In genomic region chr11:76579752-76580151, GRCh38 we compare ENCODE assay signal across 11 cellular contexts.
DNase-seq lines count a peak whose midpoint lies in the region; ATAC-seq, FAIRE-seq and TF ChIP-seq lines count a peak whose summit lies in the region.
"Had no signal": no experiment of that assay in that cellular context is flagged by ENCODE, and none has a peak within 500 bp of the region (broad histone marks: within the 10 kb centered on the region; RNA-seq: fewer than 3 reads in every experiment).

No MANE protein-coding gene starts in this region.

- no peak overlapping the region for H3K4me3 ChIP-seq in right cardiac atrium (ENCODE audit: low read length)
- H3K4me3 ChIP-seq in kidney (ENCODE audit: low read length in 2 of 2) = no peak overlapping the region
- H3K4me3 ChIP-seq in sigmoid colon = no peak overlapping the region

- POLR2A ChIA-PET in activated CD4-positive, alpha-beta memory T cell treated with anti-CD3 and anti-CD28 coated beads for 36 hours (lab: Charles Lee) = no interaction called here

- H3K9ac ChIP-seq in kidney (ENCODE audit: low read length in 2 of 2) = peak overlapping the region in 1 of 2 donors; percentile 48

- intact Hi-C loops in right cardiac atrium (cut with DNase I) (no loop called here), Right ventricle myocardium superior (cut with DNase I) (no loop called here), kidney (cut with DNase I) (no loop called here), sigmoid colon (cut with DNase I) (loop anchor here (5.0 kb wide), 1 partner anchor 98 kb away; no protein-coding TSS in a partner anchor)
- intact Hi-C loops in activated CD4-positive, alpha-beta memory T cell treated with anti-CD3 and anti-CD28 coated beads for 36 hours (cut with micrococcal nuclease) = no loop called here

- H3K4me3 Mint-ChIP-seq in activated CD4-positive, alpha-beta memory T cell treated with anti-CD3 and anti-CD28 coated beads for 36 hours = no peak overlapping the region

- WGBS in right cardiac atrium = 78% methylated on average over 5 of the region's 5 CpGs
- 79 to 96% methylated on average over 5 of the region's 5 CpGs for WGBS in sigmoid colon, 2 donors

- no peaks in the 10 kb centered on the region for H3K9me3 ChIP-seq in right cardiac atrium (ENCODE audit: control insufficient read depth, low read length)
- no peaks in the 10 kb centered on the region for H3K9me3 ChIP-seq in kidney (ENCODE audit: control insufficient read depth in 1 of 2, low read length in 2 of 2)
- no peaks in the 10 kb centered on the region for H3K9me3 ChIP-seq in sigmoid colon
- H3K9me3 ChIP-seq: SJCRH30 had no signal

- H3K27ac ChIP-seq in right cardiac atrium (ENCODE audit: low read length) = peak overlapping the region; percentile 89
- peak overlapping the region; percentile 88 to 94 for H3K27ac ChIP-seq in kidney (ENCODE audit: low read depth in 2 of 2, low read length in 2 of 2)
- peak overlapping the region; percentile 36 to 68 (median 62) for H3K27ac ChIP-seq in sigmoid colon

- peaks cover 3% of the 10 kb centered on the region for H3K27me3 Mint-ChIP-seq in activated CD4-positive, alpha-beta memory T cell treated with anti-CD3 and anti-CD28 coated beads for 36 hours

- no peaks in the 10 kb centered on the region for H3K9me3 Mint-ChIP-seq in activated CD4-positive, alpha-beta memory T cell treated with anti-CD3 and anti-CD28 coated beads for 36 hours

- no peak overlapping the region for H3K27ac Mint-ChIP-seq in activated CD4-positive, alpha-beta memory T cell treated with anti-CD3 and anti-CD28 coated beads for 36 hours

- TF ChIP-seq CTCF in kidney (IDR thresholded peaks at IDR 0.05; ENCODE audit: borderline replicate concordance, extremely low read depth, insufficient read depth) (no peak), sigmoid colon (IDR thresholded peaks at IDR 0.05) (no peak)

- TF ChIP-seq EP300 in sigmoid colon (IDR thresholded peaks at IDR 0.05) = no peak

- H3K4me1 Mint-ChIP-seq in activated CD4-positive, alpha-beta memory T cell treated with anti-CD3 and anti-CD28 coated beads for 36 hours (ENCODE audit: low read depth) = no peaks in the 10 kb centered on the region

- no peak for ATAC-seq in right cardiac atrium
- ATAC-seq in Right ventricle myocardium superior (ENCODE audit: poor library complexity) = no peak
- no peak for ATAC-seq in GM21526 (IDR thresholded peaks at IDR 0.05; ENCODE audit: low FRiP score, unreplicated experiment)
- ATAC-seq in GM21423 (IDR thresholded peaks at IDR 0.05; ENCODE audit: unreplicated experiment) = no peak
- ATAC-seq in GM21390 (IDR thresholded peaks at IDR 0.05; ENCODE audit: unreplicated experiment) = no peak

- FAIRE-seq in kidney (lab: Jason Lieb, UNC) = no peak
- FAIRE-seq: G401.6 had no signal

- H3K27me3 ChIP-seq in right cardiac atrium (ENCODE audit: control insufficient read depth, insufficient read depth) (no peaks in the 10 kb centered on the region), sigmoid colon (no peaks in the 10 kb centered on the region)
- H3K27me3 ChIP-seq: SJCRH30 had no signal

- DNase-seq in right cardiac atrium (peak in 1 of 3 donors; percentile 39), Right ventricle myocardium superior (no peak), kidney (peak; percentile 60), sigmoid colon (no peak)
- no peak for DNase-seq in activated CD4-positive, alpha-beta memory T cell treated with anti-CD3 and anti-CD28 coated beads for 36 hours
- DNase-seq: anterior cingulate cortex had no signal

- no peaks in the 10 kb centered on the region for H3K36me3 Mint-ChIP-seq in activated CD4-positive, alpha-beta memory T cell treated with anti-CD3 and anti-CD28 coated beads for 36 hours

- H3K36me3 ChIP-seq in kidney (ENCODE audit: control insufficient read depth in 1 of 2, insufficient read depth in 2 of 2, low read length in 2 of 2) = no peaks in the 10 kb centered on the region
- H3K36me3 ChIP-seq in sigmoid colon = no peaks in the 10 kb centered on the region
- H3K36me3 ChIP-seq: SJCRH30 had no signal

- CTCF ChIA-PET in activated CD4-positive, alpha-beta memory T cell treated with anti-CD3 and anti-CD28 coated beads for 36 hours (lab: Charles Lee) = no interaction called here

- H3K4me1 ChIP-seq in right cardiac atrium (ENCODE audit: control insufficient read depth, insufficient read depth, low read length) = peaks cover 20% of the 10 kb centered on the region
- peaks cover 13 to 15% of the 10 kb centered on the region in 2 donors for H3K4me1 ChIP-seq in kidney (ENCODE audit: control insufficient read depth in 1 of 2, insufficient read depth in 1 of 2, low read depth in 1 of 2, low read length in 2 of 2)
- peaks cover 0 to 42% (median 25%) of the 10 kb centered on the region in 4 donors for H3K4me1 ChIP-seq in sigmoid colon

- no peak for TF ChIP-seq POLR2A in sigmoid colon (IDR thresholded peaks at IDR 0.05)
